24 cellular contexts compared by ENCODE assay signal in the genomic region with DNA sequence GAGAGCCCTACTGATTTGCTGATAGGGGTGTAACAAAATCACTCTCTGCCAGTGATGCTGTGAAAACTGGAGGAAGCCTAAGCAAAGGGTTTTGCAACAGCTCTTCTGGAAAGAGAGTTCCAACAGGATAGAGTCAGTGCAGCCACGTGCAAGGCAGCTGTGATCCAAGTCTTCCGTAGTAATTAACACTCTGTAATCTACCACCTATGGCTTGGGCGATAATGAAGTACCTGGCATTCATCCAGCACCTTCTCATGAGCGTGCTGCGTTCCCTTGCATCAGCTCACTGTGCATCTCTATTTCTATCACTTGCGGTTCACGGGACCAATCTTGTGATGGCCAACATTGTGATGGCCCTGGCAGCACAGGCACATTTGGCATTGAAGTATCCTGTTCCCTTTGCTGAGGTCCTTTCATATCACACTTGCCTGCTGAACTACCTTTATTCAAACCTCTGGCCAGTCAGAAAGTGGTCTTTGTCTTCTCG. TPM values are rescaled to one million over a fixed set of nuclear protein-coding genes. Genes with fewer than 3 reads are reported as not detected.
DNase-seq lines count a peak whose midpoint lies in the region; ATAC-seq, FAIRE-seq and TF ChIP-seq lines count a peak whose summit lies in the region.
"Had no signal": no experiment of that assay in that cellular context is flagged by ENCODE, and none has a peak within 500 bp of the region (broad histone marks: within the 10 kb centered on the region; RNA-seq: fewer than 3 reads in every experiment).

No MANE protein-coding gene starts in this region.

- H3K9me3 ChIP-seq in K562 (replicated peaks; ENCODE audit: control insufficient read depth, insufficient read depth, low read depth, low read length) (no peaks in the 10 kb centered on the region), right cardiac atrium (ENCODE audit: control insufficient read depth, low read length) (no peaks in the 10 kb centered on the region)
- H3K9me3 ChIP-seq: A549, neutrophil, SJCRH30, uterus had no signal

- peak; percentile 23 for FAIRE-seq in K562 (lab: Jason Lieb, UNC)
- FAIRE-seq: A549, bronchial epithelial cell, endometrium, keratinocyte had no signal

- no peaks in the 10 kb centered on the region; the same call in 1 of the 2 replicates for H4K20me1 ChIP-seq in K562 (replicated peaks; ENCODE audit: control insufficient read depth, insufficient read depth, low read length)
- H4K20me1 ChIP-seq: BLaER1 treated with 17β-estradiol and CSF1 and Interleukin-3, amounts not matched to agents 10 nM and 100 nM had no signal

- in situ Hi-C loops in K562 (cut with MboI) = no loop called here

- no peak for TF ChIP-seq POLR2A in K562 (conservative IDR thresholded peaks at IDR 0.05)

- H3K9ac ChIP-seq in K562 (ENCODE audit: insufficient read depth in 1 of 2, low read depth in 2 of 2, low read length in 2 of 2) = no peak overlapping the region
- H3K9ac ChIP-seq: BLaER1 treated with 17β-estradiol and CSF1 and Interleukin-3, amounts not matched to agents 10 nM and 100 nM had no signal

- H3K27ac ChIP-seq in K562 (ENCODE audit: extremely low read depth, low read depth, low read length) = no peak overlapping the region
- peak overlapping the region; percentile 57 for H3K27ac ChIP-seq in right cardiac atrium (ENCODE audit: low read length)
- H3K27ac ChIP-seq in substantia nigra (ENCODE audit: low read depth, low read length, poor library complexity, severe bottlenecking) = no peak overlapping the region
- H3K27ac ChIP-seq: A549; BLaER1 treated with 17β-estradiol and CSF1 and Interleukin-3, amounts not matched to agents 10 nM and 100 nM; foreskin keratinocyte; neutrophil; SJCRH30; uterus had no signal

- no peak overlapping the region for H2AFZ ChIP-seq in K562 (ENCODE audit: low read depth, low read length)

- no TSS peak for BruUV-seq in K562 (replicated peaks; lab: Mats Ljungman, UMichigan)

- peaks cover 0 to 7% of the 10 kb centered on the region in 2 experiments; a peak in 2 of 5 replicates for H3K4me1 ChIP-seq in K562 (replicated peaks in 1 of 2; ENCODE audit: control insufficient read depth in 2 of 2, insufficient read depth in 2 of 2, low read length in 2 of 2)
- no peaks in the 10 kb centered on the region for H3K4me1 ChIP-seq in right cardiac atrium (ENCODE audit: control insufficient read depth, insufficient read depth, low read length)
- H3K4me1 ChIP-seq: foreskin keratinocyte, SJCRH30, uterus had no signal

- no peak for TF ChIP-seq EP300 in K562 (IDR thresholded peaks at IDR 0.05; ENCODE audit: low read length)

- H3K4me2 ChIP-seq in K562 (ENCODE audit: insufficient read depth, low read length) = no peak overlapping the region
- H3K4me2 ChIP-seq: A549; BLaER1 treated with 17β-estradiol and CSF1 and Interleukin-3, amounts not matched to agents 10 nM and 100 nM had no signal

- no peaks in the 10 kb centered on the region for H3K79me2 ChIP-seq in K562 (ENCODE audit: control insufficient read depth, insufficient read depth, low read length)

- 0% methylated on average over 8 of the region's 8 CpGs for WGBS in K562 (ENCODE audit: insufficient coverage, low coverage, missing lambda C conversion rate)
- WGBS in right cardiac atrium = 48% methylated on average over 8 of the region's 8 CpGs

- no peaks in the 10 kb centered on the region for H3K36me3 ChIP-seq in K562 (ENCODE audit: control insufficient read depth, insufficient read depth, low read length)
- H3K36me3 ChIP-seq: BLaER1 treated with 17β-estradiol and CSF1 and Interleukin-3, amounts not matched to agents 10 nM and 100 nM; neutrophil; SJCRH30; uterus had no signal

- POLR2A ChIA-PET in K562 (lab: Yijun Ruan, JAX) = interaction anchor here (0.6 kb wide), 1 partner anchor 42 kb away, joined by 3 read pairs; no protein-coding TSS in a partner anchor

- H3K27me3 ChIP-seq in K562 (ENCODE audit: control insufficient read depth in 2 of 2, insufficient read depth in 2 of 2, low read length in 2 of 2) (peaks cover 34 to 71% of the 10 kb centered on the region in 2 experiments), right cardiac atrium (ENCODE audit: control insufficient read depth, insufficient read depth) (no peaks in the 10 kb centered on the region)
- H3K27me3 ChIP-seq: BLaER1 treated with 17β-estradiol and CSF1 and Interleukin-3, amounts not matched to agents 10 nM and 100 nM; foreskin keratinocyte; SJCRH30; uterus had no signal

- intact Hi-C loops in K562 (cut with micrococcal nuclease) = no loop called here
- intact Hi-C loops in right cardiac atrium (cut with DNase I) = no loop called here

- CTCF ChIA-PET in K562 (lab: Yijun Ruan, JAX; ENCODE audit: low intra/inter-chr PET ratio) = no interaction called here

- no peak for TF ChIP-seq RAD21 in K562 (CRISPR knock-in tag; conservative IDR thresholded peaks at IDR 0.05 in 1 of 2, IDR thresholded peaks at IDR 0.05 in 1 of 2)

- peak; percentile 5 to 54 for DNase-seq in NCI-H2081 (lab: John Stamatoyannopoulos, UW)
- no peak for DNase-seq in NCI-H2081 treated with DMSO at 0.1 percent for 48 hours (lab: John Stamatoyannopoulos, UW)
- DNase-seq in LHCN-M2 (ENCODE audit: low read depth) = peak; percentile 14
- peak in 1 of 4 experiments; percentile 16 for DNase-seq in K562 (ENCODE audit: extremely low read depth in 1 of 4, low spot score in 3 of 4)
- peak in 2 of 3 donors; percentile 42 to 64 for DNase-seq in right cardiac atrium
- DNase-seq in substantia nigra (lab: John Stamatoyannopoulos, UW) = no peak
- DNase-seq in stimulated activated CD4-positive, alpha-beta T cell treated with anti-CD3 and anti-CD28 coated beads, Interleukin-1b, Interleukin-23, amount 100 ng/mL, for 48 hours = no peak
- DNase-seq in SKM-1 (lab: John Stamatoyannopoulos, UW; ENCODE audit: unreplicated experiment) = no peak
- DNase-seq: activated CD4-positive, alpha-beta T cell treated with anti-CD3 and anti-CD28 coated beads, Interleukin-2, amount 50 U/mL, for 4 hours; activated naive CD4-positive, alpha-beta T cell; activated T-cell treated with anti-CD3 and anti-CD28 coated beads, Interleukin-2, amount 50 U/mL, for 24 hours; cortex of kidney; foreskin keratinocyte; NCI-H1092; SJCRH30; uterus had no signal

- no peaks in the 10 kb centered on the region for H3K9me1 ChIP-seq in K562 (ENCODE audit: control insufficient read depth, insufficient read depth, low read length)

- H3K4me3 ChIP-seq in K562 = no peak overlapping the region
- no peak overlapping the region for H3K4me3 ChIP-seq in right cardiac atrium (ENCODE audit: low read length)
- H3K4me3 ChIP-seq: A549; BLaER1 treated with 17β-estradiol and CSF1 and Interleukin-3, amounts not matched to agents 10 nM and 100 nM; SJCRH30; uterus had no signal

- TF ChIP-seq CTCF in K562 (IDR thresholded peaks at IDR 0.05 in 2 of 3, conservative IDR thresholded peaks at IDR 0.05 in 1 of 3; ENCODE audit: insufficient read depth in 2 of 3, low read depth in 1 of 3, low read length in 3 of 3) = no peak

- peak; percentile 33; the same call in 2 of the 3 replicates for ATAC-seq in K562
- ATAC-seq in right cardiac atrium = peak; percentile 77
- ATAC-seq: A549, foreskin keratinocyte, WTC11 had no signal

TF ChIP-seq in K562, 482 proteins besides CTCF, POLR2A, EP300 and RAD21 (continues in another document):
- peak; percentile 81 for TF ChIP-seq CXXC5 (CRISPR knock-in tag; IDR thresholded peaks at IDR 0.05)
- no peak for TF ChIP-seq PHF8 (IDR thresholded peaks at IDR 0.05; ENCODE audit: borderline replicate concordance, low read length)
- peak; percentile 41; the same call in 1 of the 2 replicates for TF ChIP-seq L3MBTL2 (IDR thresholded peaks at IDR 0.05)

RNA-seq across cellular contexts. Expression of a gene that starts 48.2 kb away (rescaled TPM):
- not detected in 2 replicates for total RNA-seq in LHCN-M2 (2014; rRNA removed)
- polyA plus RNA-seq in LHCN-M2 (2012) = not detected
- total RNA-seq in K562 (2011; cell fraction: chromatin; rRNA removed; ENCODE audit: low replicate concordance) = not detected in 2 replicates
- total RNA-seq in K562 (2011; cell fraction: nucleolus; rRNA removed) = not detected in 2 replicates
- total RNA-seq in K562 (2011; cell fraction: nucleoplasm; rRNA removed) = not detected in 2 replicates
- 0.09 TPM in 1 of 2 replicates, not detected in the other for total RNA-seq in K562 (2014; rRNA removed)
- total RNA-seq in K562 (2014; rRNA removed; fragmentation: Illumina TruSeq; extraction: Trizol) = not detected in 2 replicates
- total RNA-seq in K562 (2015; rRNA removed; fragmentation: Illumina TruSeq; extraction: Trizol) = not detected in 2 replicates
- 0.33 and 1.3 TPM in 2 replicates for total RNA-seq in K562 (2021)
- polyA plus RNA-seq in K562 (2011; rRNA removed) = 0.03 TPM in 1 of 2 replicates, not detected in the other
- 0.32 TPM in 1 of 2 replicates, not detected in the other for polyA plus RNA-seq in K562 (2011; cell fraction: cytosol; rRNA removed)
- not detected in 2 replicates for polyA plus RNA-seq in K562 (2011; cell fraction: nucleus; rRNA removed)
- polyA plus RNA-seq in K562 (2012) = 0.06 and 0.12 TPM in 2 replicates
- polyA plus RNA-seq in K562 (2014; fragmentation: Illumina TruSeq; extraction: Trizol) = 0.46 TPM in 1 of 2 replicates, not detected in the other
- polyA plus RNA-seq in K562 (2014; fragmentation: Nextera tagmentation; extraction: Ambion mirVana) = not detected
- 0.05 TPM in 1 of 2 replicates, not detected in the other for polyA plus RNA-seq in K562 (2014; rRNA removed)
- polyA minus RNA-seq in K562 (2011; rRNA and poly(A)+ RNA removed) = 0.04 and 0.78 TPM in 2 replicates
- not detected in 2 replicates for polyA minus RNA-seq in K562 (2011; cell fraction: cytosol; rRNA and poly(A)+ RNA removed)
- polyA minus RNA-seq in K562 (2011; cell fraction: nucleus; rRNA and poly(A)+ RNA removed) = not detected in 2 replicates
- 1 to 10 TPM in 1 of 4 donors, under 1 TPM in 3; 0.46 to 1.4 (median 0.67) TPM for total RNA-seq in right cardiac atrium
- polyA plus RNA-seq in right cardiac atrium = 0.41 TPM
- total RNA-seq: bronchial epithelial cell, foreskin keratinocyte, lung microvascular endothelial cell, SJCRH30 had no signal
- polyA plus RNA-seq: foreskin keratinocyte had no signal

Comparison
In these comparisons a context has a peak if more than half of its experiments do, and no peak if none do; other contexts are left out.
1. DNase-seq: peak in NCI-H2081 (2 of 2), LHCN-M2 (single experiment) and right cardiac atrium (2 of 3); none in NCI-H2081 treated with DMSO at 0.1 percent for 48 hours (single experiment), substantia nigra (0 of 49), stimulated activated CD4-positive, alpha-beta T cell treated with anti-CD3 and anti-CD28 coated beads, Interleukin-1b, Interleukin-23, amount 100 ng/mL, for 48 hours (single experiment) and SKM-1 (single experiment).